In the genomic region with DNA sequence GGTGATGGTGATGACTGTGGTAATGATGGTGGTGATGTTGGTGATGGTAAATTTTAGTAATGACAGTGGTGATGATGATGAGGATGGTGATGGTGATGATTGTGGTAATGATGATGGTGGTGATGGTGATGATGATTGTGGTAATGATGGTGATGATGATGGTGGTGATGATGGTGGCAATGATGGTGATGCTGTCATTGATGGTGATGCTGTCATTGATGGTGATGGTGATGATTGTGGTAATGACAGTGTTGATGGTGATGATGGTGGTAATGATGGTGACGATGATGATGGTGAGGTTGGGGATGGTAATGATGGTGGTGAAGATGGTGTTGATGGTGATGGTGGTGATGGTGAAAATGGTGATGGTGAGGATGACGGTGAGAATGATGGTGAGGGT, we compare ENCODE assay signal across 20 cellular contexts. TPM values are rescaled to one million over a fixed set of nuclear protein-coding genes. Genes with fewer than 3 reads are reported as not detected.
DNase-seq lines count a peak whose midpoint lies in the region; ATAC-seq, FAIRE-seq and TF ChIP-seq lines count a peak whose summit lies in the region.
"Had no signal": no experiment of that assay in that cellular context is flagged by ENCODE, and none has a peak within 500 bp of the region (broad histone marks: within the 10 kb centered on the region; RNA-seq: fewer than 3 reads in every experiment).

No MANE protein-coding gene starts in this region.

- H3K27me3 ChIP-seq in HepG2 (ENCODE audit: control insufficient read depth in 1 of 2, insufficient read depth in 2 of 2, low read length in 2 of 2): no peaks in the 10 kb centered on the region
- H3K27me3 ChIP-seq in right lobe of liver: no peaks in the 10 kb centered on the region
- H3K27me3 ChIP-seq in K562 (ENCODE audit: control insufficient read depth in 2 of 2, insufficient read depth in 2 of 2, low read length in 2 of 2): no peaks in the 10 kb centered on the region
- no peaks in the 10 kb centered on the region for H3K27me3 ChIP-seq in sigmoid colon
- H3K27me3 ChIP-seq: BLaER1 had no signal

- H3K27ac ChIP-seq in HepG2 (ENCODE audit: extremely low read length, insufficient read depth, low read length): no peak overlapping the region
- no peak overlapping the region for H3K27ac ChIP-seq in right lobe of liver
- H3K27ac ChIP-seq in K562 (ENCODE audit: extremely low read depth, low read depth, low read length): no peak overlapping the region
- H3K27ac ChIP-seq in sigmoid colon: no peak overlapping the region
- H3K27ac ChIP-seq: 22Rv1, BLaER1, HL-60 had no signal

- DNase-seq in HepG2 (ENCODE audit: low spot score) (no peak), right lobe of liver (no peak), K562 (ENCODE audit: extremely low read depth in 1 of 4, low spot score in 3 of 4) (no peak), sigmoid colon (no peak)
- no peak for DNase-seq in stimulated activated naive CD8-positive, alpha-beta T cell treated with anti-CD3 and anti-CD28 coated beads, Interleukin-15, Interleukin-2, amounts not matched to agents 100 U/mL and 50 U/mL, for 24 hours
- DNase-seq: CD4-positive, alpha-beta memory T cell; DMS153; DMS79; GDM1; GOT3; H9; KG1 had no signal

- H3K79me2 ChIP-seq in HepG2 (ENCODE audit: insufficient read depth, low read length) (no peaks in the 10 kb centered on the region), K562 (ENCODE audit: control insufficient read depth, insufficient read depth, low read length) (no peaks in the 10 kb centered on the region)

- WGBS in HepG2 (ENCODE audit: low lambda C conversion rate): 98% methylated on average over 2 of the region's 2 CpGs
- 100% methylated on average over 2 of the region's 2 CpGs for WGBS in right lobe of liver (ENCODE audit: insufficient coverage, low coverage, low lambda C conversion rate, missing lambda C conversion rate)
- WGBS in K562 (ENCODE audit: insufficient coverage, low coverage, missing lambda C conversion rate): 35% methylated on average over 2 of the region's 2 CpGs
- 96 to 97% methylated on average over 2 of the region's 2 CpGs for WGBS in sigmoid colon, 2 donors

- no peak for ATAC-seq in HepG2
- no peak for ATAC-seq in right lobe of liver
- ATAC-seq in K562: no peak
- no peak for ATAC-seq in stimulated activated naive CD8-positive, alpha-beta T cell treated with anti-CD3 and anti-CD28 coated beads, Interleukin-15, Interleukin-2, amounts not matched to agents 100 U/mL and 50 U/mL, for 24 hours
- no peak for ATAC-seq in HG03520 (IDR thresholded peaks at IDR 0.05; ENCODE audit: unreplicated experiment)

- H3K9ac ChIP-seq in HepG2 (ENCODE audit: insufficient read depth, low read depth, low read length): no peak overlapping the region
- H3K9ac ChIP-seq in K562 (ENCODE audit: insufficient read depth in 1 of 2, low read depth in 2 of 2, low read length in 2 of 2): no peak overlapping the region
- H3K9ac ChIP-seq: BLaER1 had no signal

- H3K36me3 ChIP-seq in HepG2 (replicated peaks in 1 of 2; ENCODE audit: control insufficient read depth in 1 of 2, insufficient read depth in 2 of 2, low read length in 2 of 2): no peaks in the 10 kb centered on the region
- H3K36me3 ChIP-seq in right lobe of liver: no peaks in the 10 kb centered on the region
- H3K36me3 ChIP-seq in K562 (ENCODE audit: control insufficient read depth, insufficient read depth, low read length): no peaks in the 10 kb centered on the region
- H3K36me3 ChIP-seq in sigmoid colon: no peaks in the 10 kb centered on the region

- H3K4me1 ChIP-seq in HepG2 (ENCODE audit: insufficient read depth, low read length) (peaks cover 29% of the 10 kb centered on the region), right lobe of liver (peaks cover 0 to 39% (median 19%) of the 10 kb centered on the region in 4 donors), K562 (replicated peaks in 1 of 2; ENCODE audit: control insufficient read depth in 2 of 2, insufficient read depth in 2 of 2, low read length in 2 of 2) (peaks cover 0 to 5% of the 10 kb centered on the region in 2 experiments; a peak in 3 of 5 replicates), sigmoid colon (peaks cover 0 to 12% (median 2%) of the 10 kb centered on the region in 4 donors)

- H3K4me3 ChIP-seq in HepG2 (replicated peaks in 1 of 3; ENCODE audit: insufficient read depth in 1 of 3, low read depth in 2 of 3, low read length in 3 of 3): no peak overlapping the region
- H3K4me3 ChIP-seq in right lobe of liver: no peak overlapping the region
- no peak overlapping the region for H3K4me3 ChIP-seq in K562
- H3K4me3 ChIP-seq in sigmoid colon: no peak overlapping the region
- H3K4me3 ChIP-seq: BLaER1 had no signal

- FAIRE-seq in HepG2 (lab: Jason Lieb, UNC) (no peak), K562 (lab: Jason Lieb, UNC) (peak; percentile 29)
- FAIRE-seq: GM12892, GM18507 had no signal

- no peak overlapping the region for H3K4me2 ChIP-seq in HepG2 (ENCODE audit: low read depth, low read length)
- no peak overlapping the region for H3K4me2 ChIP-seq in K562 (ENCODE audit: insufficient read depth, low read length)
- H3K4me2 ChIP-seq: BLaER1 had no signal

- BruUV-seq in HepG2 (replicated peaks; lab: Mats Ljungman, UMichigan) (no TSS peak), K562 (replicated peaks; lab: Mats Ljungman, UMichigan) (no TSS peak)

- H4K20me1 ChIP-seq in HepG2 (ENCODE audit: insufficient read depth, low read length) (no peaks in the 10 kb centered on the region), K562 (replicated peaks; ENCODE audit: control insufficient read depth, insufficient read depth, low read length) (no peaks in the 10 kb centered on the region)
- H4K20me1 ChIP-seq: BLaER1 had no signal

- TF ChIP-seq RAD21 in HepG2 (CRISPR knock-in tag; IDR thresholded peaks at IDR 0.05): no peak
- no peak for TF ChIP-seq RAD21 in K562 (CRISPR knock-in tag; conservative IDR thresholded peaks at IDR 0.05 in 1 of 2, IDR thresholded peaks at IDR 0.05 in 1 of 2)

- H2AFZ ChIP-seq in HepG2 (ENCODE audit: low read length): no peak overlapping the region
- no peak overlapping the region for H2AFZ ChIP-seq in K562 (ENCODE audit: low read depth, low read length)

- TF ChIP-seq EP300 in HepG2 (IDR thresholded peaks at IDR 0.05; ENCODE audit: low read depth in 2 of 2, low read length in 2 of 2) (no peak), HepG2 (CRISPR knock-in tag; IDR thresholded peaks at IDR 0.05; ENCODE audit: borderline replicate concordance) (no peak), K562 (IDR thresholded peaks at IDR 0.05; ENCODE audit: low read length) (no peak), sigmoid colon (IDR thresholded peaks at IDR 0.05) (no peak)

- CTCF ChIA-PET in HepG2 (lab: Yijun Ruan, JAX; ENCODE audit: low intra/inter-chr PET ratio, low total read pairs) (no interaction called here), K562 (lab: Yijun Ruan, JAX; ENCODE audit: low intra/inter-chr PET ratio) (no interaction called here)

- TF ChIP-seq CTCF in HepG2 (CRISPR knock-in tag; IDR thresholded peaks at IDR 0.05) (no peak), right lobe of liver (IDR thresholded peaks at IDR 0.05) (no peak), K562 (IDR thresholded peaks at IDR 0.05 in 2 of 3, conservative IDR thresholded peaks at IDR 0.05 in 1 of 3; ENCODE audit: insufficient read depth in 2 of 3, low read depth in 1 of 3, low read length in 3 of 3) (no peak), sigmoid colon (IDR thresholded peaks at IDR 0.05) (no peak)

- TF ChIP-seq POLR2A in HepG2 (IDR thresholded peaks at IDR 0.05; ENCODE audit: insufficient read depth in 1 of 2, low read depth in 2 of 2, low read length in 2 of 2) (no peak), right lobe of liver (IDR thresholded peaks at IDR 0.05) (no peak), K562 (conservative IDR thresholded peaks at IDR 0.05) (no peak), sigmoid colon (IDR thresholded peaks at IDR 0.05) (no peak)

- intact Hi-C loops in HepG2 (cut with micrococcal nuclease; ENCODE audit: unreplicated experiment) (no loop called here), right lobe of liver (cut with DNase I) (no loop called here), K562 (cut with micrococcal nuclease) (no loop called here), sigmoid colon (cut with DNase I) (no loop called here)

- in situ Hi-C loops in HepG2 (cut with HindIII; ENCODE audit: extremely low pct_ligation_motif_present, low pct_unique_long_range_greater_than_20kb): no loop called here
- in situ Hi-C loops in K562 (cut with MboI): no loop called here

- H3K9me1 ChIP-seq in K562 (ENCODE audit: control insufficient read depth, insufficient read depth, low read length): no peaks in the 10 kb centered on the region

- POLR2A ChIA-PET in HepG2 (lab: Yijun Ruan, JAX) (no interaction called here), K562 (lab: Yijun Ruan, JAX) (no interaction called here)

- 0 out of 2 replicates have a peak, but pooled peaks cover 7% of the 10 kb centered on the region for H3K9me3 ChIP-seq in HepG2 (ENCODE audit: low read length)
- H3K9me3 ChIP-seq in right lobe of liver: no peaks in the 10 kb centered on the region
- peaks cover 3% of the 10 kb centered on the region; the same call in 1 of the 2 replicates for H3K9me3 ChIP-seq in K562 (replicated peaks; ENCODE audit: control insufficient read depth, insufficient read depth, low read depth, low read length)
- H3K9me3 ChIP-seq in sigmoid colon: no peaks in the 10 kb centered on the region

RNA-seq across cellular contexts. Expression of a gene that starts 11.7 kb away (rescaled TPM):
- total RNA-seq in HepG2 (2016; rRNA removed; fragmentation: Illumina TruSeq; extraction: Trizol) (2.3 and 2.5 TPM in 2 replicates), right lobe of liver (10 to 100 TPM in 4 of 6 experiments, 1 to 10 TPM in 2; 8.9 to 48.3 (median 12.5) TPM), K562 (2014; rRNA removed) (57.8 and 69.7 TPM in 2 replicates), K562 (2014; rRNA removed; fragmentation: Illumina TruSeq; extraction: Trizol) (12.4 and 18.9 TPM in 2 replicates), K562 (2015; rRNA removed; fragmentation: Illumina TruSeq; extraction: Trizol) (31.4 and 32.6 TPM in 2 replicates), K562 (2021) (79.6 and 84.8 TPM in 2 replicates), sigmoid colon (10 to 100 TPM; 29.8 to 46.7 (median 32.9) TPM)
- 3.4 and 4.0 TPM in 2 replicates for total RNA-seq in HepG2 (2016; cell fraction: cytosol; rRNA removed; fragmentation: Illumina TruSeq; extraction: Trizol; ENCODE audit: low read depth)
- 1.8 and 2.8 TPM in 2 replicates for total RNA-seq in HepG2 (2016; cell fraction: insoluble cytoplasmic fraction; rRNA removed; fragmentation: Illumina TruSeq; extraction: Trizol)
- 4.9 and 6.9 TPM in 2 replicates for total RNA-seq in HepG2 (2016; cell fraction: membrane; rRNA removed; fragmentation: Illumina TruSeq; extraction: Trizol)
- total RNA-seq in HepG2 (2016; cell fraction: nucleus; rRNA removed; fragmentation: Illumina TruSeq; extraction: Trizol): 2.2 and 2.5 TPM in 2 replicates
- polyA plus RNA-seq in HepG2 (2011; rRNA removed) (3.6 TPM in 2 replicates), K562 (2011; rRNA removed) (29.7 and 54.4 TPM in 2 replicates), K562 (2014; fragmentation: Illumina TruSeq; extraction: Trizol) (53.9 and 68.4 TPM in 2 replicates), K562 (2014; fragmentation: Nextera tagmentation; extraction: Ambion mirVana) (10 to 100 TPM in 1 of 2 experiments, 1 to 10 TPM in 1; 3.4 to 17.0 TPM), K562 (2014; rRNA removed) (61.3 and 70.5 TPM in 2 replicates), sigmoid colon (10 to 100 TPM; 52.7 to 61.0 (median 54.1) TPM)
- polyA plus RNA-seq in HepG2 (2011; cell fraction: cytosol; rRNA removed): 2.4 and 3.8 TPM in 2 replicates
- polyA plus RNA-seq in HepG2 (2011; cell fraction: nucleus; rRNA removed): 4.8 and 5.7 TPM in 2 replicates
- polyA plus RNA-seq in HepG2 (2012): 4.0 and 5.0 TPM in 2 replicates
- polyA plus RNA-seq in HepG2 (2016; cell fraction: cytosol; fragmentation: Illumina TruSeq; extraction: Trizol; ENCODE audit: low read depth): 4.8 and 6.1 TPM in 2 replicates
- polyA plus RNA-seq in HepG2 (2016; cell fraction: insoluble cytoplasmic fraction; fragmentation: Illumina TruSeq; extraction: Trizol; ENCODE audit: low read depth): 2.6 and 3.5 TPM in 2 replicates
- 6.4 and 7.9 TPM in 2 replicates for polyA plus RNA-seq in HepG2 (2016; cell fraction: membrane; fragmentation: Illumina TruSeq; extraction: Trizol; ENCODE audit: low read depth)
- polyA plus RNA-seq in HepG2 (2016; cell fraction: nucleus; fragmentation: Illumina TruSeq; extraction: Trizol; ENCODE audit: insufficient read depth, low read depth): 2.4 and 5.2 TPM in 2 replicates
- polyA minus RNA-seq in HepG2 (2011; rRNA and poly(A)+ RNA removed; ENCODE audit: low replicate concordance): 4.1 and 65.2 TPM in 2 replicates
- polyA minus RNA-seq in HepG2 (2011; cell fraction: cytosol; rRNA and poly(A)+ RNA removed): 1.6 and 1.9 TPM in 2 replicates
- polyA minus RNA-seq in HepG2 (2011; cell fraction: nucleus; rRNA and poly(A)+ RNA removed): 1.6 and 2.3 TPM in 2 replicates
- 51.3 and 119 TPM in 2 replicates for total RNA-seq in K562 (2011; cell fraction: chromatin; rRNA removed; ENCODE audit: low replicate concordance)
- total RNA-seq in K562 (2011; cell fraction: nucleolus; rRNA removed): 57.0 and 58.4 TPM in 2 replicates
- 47.7 and 57.1 TPM in 2 replicates for total RNA-seq in K562 (2011; cell fraction: nucleoplasm; rRNA removed)
- polyA plus RNA-seq in K562 (2011; cell fraction: cytosol; rRNA removed): 62.1 and 122 TPM in 2 replicates
- 58.1 and 87.7 TPM in 2 replicates for polyA plus RNA-seq in K562 (2011; cell fraction: nucleus; rRNA removed)
- 50.4 and 57.4 TPM in 2 replicates for polyA plus RNA-seq in K562 (2012)
- 19.9 and 22.6 TPM in 2 replicates for polyA minus RNA-seq in K562 (2011; rRNA and poly(A)+ RNA removed)
- 31.7 and 42.9 TPM in 2 replicates for polyA minus RNA-seq in K562 (2011; cell fraction: cytosol; rRNA and poly(A)+ RNA removed)
- 13.1 and 17.9 TPM in 2 replicates for polyA minus RNA-seq in K562 (2011; cell fraction: nucleus; rRNA and poly(A)+ RNA removed)

RNA-seq across cellular contexts. Expression of a gene that starts 13.8 kb away (rescaled TPM):
- total RNA-seq in HepG2 (2016; rRNA removed; fragmentation: Illumina TruSeq; extraction: Trizol): 0.53 and 0.58 TPM in 2 replicates
- total RNA-seq in HepG2 (2016; cell fraction: cytosol; rRNA removed; fragmentation: Illumina TruSeq; extraction: Trizol; ENCODE audit: low read depth): 0.44 TPM in 1 of 2 replicates, not detected in the other
- total RNA-seq in HepG2 (2016; cell fraction: insoluble cytoplasmic fraction; rRNA removed; fragmentation: Illumina TruSeq; extraction: Trizol): 0.64 and 0.97 TPM in 2 replicates
- total RNA-seq in HepG2 (2016; cell fraction: membrane; rRNA removed; fragmentation: Illumina TruSeq; extraction: Trizol): 0.34 and 0.49 TPM in 2 replicates
- total RNA-seq in HepG2 (2016; cell fraction: nucleus; rRNA removed; fragmentation: Illumina TruSeq; extraction: Trizol): not detected in 2 replicates
- 1.2 and 1.8 TPM in 2 replicates for polyA plus RNA-seq in HepG2 (2011; rRNA removed)
- polyA plus RNA-seq in HepG2 (2011; cell fraction: cytosol; rRNA removed): 1.4 and 1.5 TPM in 2 replicates
- polyA plus RNA-seq in HepG2 (2011; cell fraction: nucleus; rRNA removed): 3.6 and 4.3 TPM in 2 replicates
- 0.72 and 0.89 TPM in 2 replicates for polyA plus RNA-seq in HepG2 (2012)
- 0.35 and 0.58 TPM in 2 replicates for polyA plus RNA-seq in HepG2 (2016; cell fraction: cytosol; fragmentation: Illumina TruSeq; extraction: Trizol; ENCODE audit: low read depth)
- 1.1 TPM in 2 replicates for polyA plus RNA-seq in HepG2 (2016; cell fraction: insoluble cytoplasmic fraction; fragmentation: Illumina TruSeq; extraction: Trizol; ENCODE audit: low read depth)
- polyA plus RNA-seq in HepG2 (2016; cell fraction: membrane; fragmentation: Illumina TruSeq; extraction: Trizol; ENCODE audit: low read depth): 0.64 and 0.69 TPM in 2 replicates
- polyA plus RNA-seq in HepG2 (2016; cell fraction: nucleus; fragmentation: Illumina TruSeq; extraction: Trizol; ENCODE audit: insufficient read depth, low read depth): 0.97 and 0.98 TPM in 2 replicates
- 0.33 and 0.62 TPM in 2 replicates for polyA minus RNA-seq in HepG2 (2011; rRNA and poly(A)+ RNA removed; ENCODE audit: low replicate concordance)
- polyA minus RNA-seq in HepG2 (2011; cell fraction: cytosol; rRNA and poly(A)+ RNA removed): not detected in 2 replicates
- polyA minus RNA-seq in HepG2 (2011; cell fraction: nucleus; rRNA and poly(A)+ RNA removed): 0.77 and 2.0 TPM in 2 replicates
- 10 to 100 TPM in 4 of 6 experiments, 1 to 10 TPM in 2; 3.5 to 78.0 (median 15.7) TPM for total RNA-seq in right lobe of liver
- total RNA-seq in K562 (2011; cell fraction: chromatin; rRNA removed; ENCODE audit: low replicate concordance): 0.70 and 1.7 TPM in 2 replicates
- 0.50 and 1.1 TPM in 2 replicates for total RNA-seq in K562 (2011; cell fraction: nucleolus; rRNA removed)
- 0.53 and 0.88 TPM in 2 replicates for total RNA-seq in K562 (2011; cell fraction: nucleoplasm; rRNA removed)
- 0.20 TPM in 1 of 2 replicates, not detected in the other for total RNA-seq in K562 (2014; rRNA removed)
- total RNA-seq in K562 (2014; rRNA removed; fragmentation: Illumina TruSeq; extraction: Trizol): not detected in 2 replicates
- not detected in 2 replicates for total RNA-seq in K562 (2015; rRNA removed; fragmentation: Illumina TruSeq; extraction: Trizol)
- total RNA-seq in K562 (2021): 0.16 TPM in 1 of 2 replicates, not detected in the other
- polyA plus RNA-seq in K562 (2011; rRNA removed): 0.20 TPM in 1 of 2 replicates, not detected in the other
- 0.19 and 0.22 TPM in 2 replicates for polyA plus RNA-seq in K562 (2011; cell fraction: cytosol; rRNA removed)
- 0.60 and 1.2 TPM in 2 replicates for polyA plus RNA-seq in K562 (2011; cell fraction: nucleus; rRNA removed)
- 0.21 and 1.0 TPM in 2 replicates for polyA plus RNA-seq in K562 (2012)
- not detected in 2 replicates for polyA plus RNA-seq in K562 (2014; fragmentation: Illumina TruSeq; extraction: Trizol)
- not detected for polyA plus RNA-seq in K562 (2014; fragmentation: Nextera tagmentation; extraction: Ambion mirVana)
- polyA plus RNA-seq in K562 (2014; rRNA removed): not detected in 2 replicates
- polyA minus RNA-seq in K562 (2011; rRNA and poly(A)+ RNA removed): not detected in 2 replicates
- polyA minus RNA-seq in K562 (2011; cell fraction: cytosol; rRNA and poly(A)+ RNA removed): not detected in 2 replicates
- not detected in 2 replicates for polyA minus RNA-seq in K562 (2011; cell fraction: nucleus; rRNA and poly(A)+ RNA removed)
- total RNA-seq in sigmoid colon: 10 to 100 TPM; 14.1 to 20.1 (median 18.3) TPM
- polyA plus RNA-seq in sigmoid colon: 10 to 100 TPM in 1 of 3 donors, 1 to 10 TPM in 2; 4.3 to 21.0 (median 4.9) TPM
- total RNA-seq: HT1080 had no signal
- polyA plus RNA-seq: CD14-positive monocyte had no signal

RNA-seq across cellular contexts. Expression of a gene that starts 45.9 kb away (rescaled TPM):
- total RNA-seq in HepG2 (2016; rRNA removed; fragmentation: Illumina TruSeq; extraction: Trizol) (4.3 and 6.0 TPM in 2 replicates), right lobe of liver (10 to 100 TPM in 4 of 6 experiments, 1 to 10 TPM in 2; 5.7 to 25.6 (median 12.0) TPM), K562 (2014; rRNA removed) (17.0 and 20.1 TPM in 2 replicates), K562 (2014; rRNA removed; fragmentation: Illumina TruSeq; extraction: Trizol) (3.3 and 4.4 TPM in 2 replicates), K562 (2015; rRNA removed; fragmentation: Illumina TruSeq; extraction: Trizol) (5.2 and 5.6 TPM in 2 replicates), K562 (2021) (27.2 and 30.8 TPM in 2 replicates), sigmoid colon (10 to 100 TPM; 13.8 to 44.7 (median 19.5) TPM)
- total RNA-seq in HepG2 (2016; cell fraction: cytosol; rRNA removed; fragmentation: Illumina TruSeq; extraction: Trizol; ENCODE audit: low read depth): 3.7 and 5.1 TPM in 2 replicates
- 3.0 and 5.6 TPM in 2 replicates for total RNA-seq in HepG2 (2016; cell fraction: insoluble cytoplasmic fraction; rRNA removed; fragmentation: Illumina TruSeq; extraction: Trizol)
- 4.6 and 5.1 TPM in 2 replicates for total RNA-seq in HepG2 (2016; cell fraction: membrane; rRNA removed; fragmentation: Illumina TruSeq; extraction: Trizol)
- 5.1 and 5.4 TPM in 2 replicates for total RNA-seq in HepG2 (2016; cell fraction: nucleus; rRNA removed; fragmentation: Illumina TruSeq; extraction: Trizol)
- polyA plus RNA-seq in HepG2 (2011; rRNA removed) (4.8 and 6.0 TPM in 2 replicates), K562 (2011; rRNA removed) (13.4 and 25.1 TPM in 2 replicates), K562 (2014; fragmentation: Illumina TruSeq; extraction: Trizol) (11.4 and 18.4 TPM in 2 replicates), K562 (2014; fragmentation: Nextera tagmentation; extraction: Ambion mirVana) (under 1 TPM; 0.07 to 0.31 TPM), K562 (2014; rRNA removed) (22.0 and 23.5 TPM in 2 replicates), sigmoid colon (10 to 100 TPM; 18.0 to 28.2 (median 21.2) TPM)
- polyA plus RNA-seq in HepG2 (2011; cell fraction: cytosol; rRNA removed): 2.3 and 4.7 TPM in 2 replicates
- polyA plus RNA-seq in HepG2 (2011; cell fraction: nucleus; rRNA removed): 16.9 and 18.5 TPM in 2 replicates
- polyA plus RNA-seq in HepG2 (2012): 3.4 TPM in 2 replicates
- 1.3 and 2.3 TPM in 2 replicates for polyA plus RNA-seq in HepG2 (2016; cell fraction: cytosol; fragmentation: Illumina TruSeq; extraction: Trizol; ENCODE audit: low read depth)
- 5.4 and 7.3 TPM in 2 replicates for polyA plus RNA-seq in HepG2 (2016; cell fraction: insoluble cytoplasmic fraction; fragmentation: Illumina TruSeq; extraction: Trizol; ENCODE audit: low read depth)
- 3.8 and 5.1 TPM in 2 replicates for polyA plus RNA-seq in HepG2 (2016; cell fraction: membrane; fragmentation: Illumina TruSeq; extraction: Trizol; ENCODE audit: low read depth)
- 11.7 and 12.4 TPM in 2 replicates for polyA plus RNA-seq in HepG2 (2016; cell fraction: nucleus; fragmentation: Illumina TruSeq; extraction: Trizol; ENCODE audit: insufficient read depth, low read depth)
- 0.70 and 1.2 TPM in 2 replicates for polyA minus RNA-seq in HepG2 (2011; rRNA and poly(A)+ RNA removed; ENCODE audit: low replicate concordance)
- 3.6 TPM in 2 replicates for polyA minus RNA-seq in HepG2 (2011; cell fraction: cytosol; rRNA and poly(A)+ RNA removed)
- 1.7 and 3.1 TPM in 2 replicates for polyA minus RNA-seq in HepG2 (2011; cell fraction: nucleus; rRNA and poly(A)+ RNA removed)
- 22.1 and 56.7 TPM in 2 replicates for total RNA-seq in K562 (2011; cell fraction: chromatin; rRNA removed; ENCODE audit: low replicate concordance)
- 27.5 and 39.4 TPM in 2 replicates for total RNA-seq in K562 (2011; cell fraction: nucleolus; rRNA removed)
- 22.7 and 27.9 TPM in 2 replicates for total RNA-seq in K562 (2011; cell fraction: nucleoplasm; rRNA removed)
- polyA plus RNA-seq in K562 (2011; cell fraction: cytosol; rRNA removed): 20.5 and 26.0 TPM in 2 replicates
- polyA plus RNA-seq in K562 (2011; cell fraction: nucleus; rRNA removed): 33.6 and 37.4 TPM in 2 replicates
- polyA plus RNA-seq in K562 (2012): 17.0 and 29.2 TPM in 2 replicates
- 2.8 and 3.5 TPM in 2 replicates for polyA minus RNA-seq in K562 (2011; rRNA and poly(A)+ RNA removed)
- polyA minus RNA-seq in K562 (2011; cell fraction: cytosol; rRNA and poly(A)+ RNA removed): 10.6 and 15.0 TPM in 2 replicates
- polyA minus RNA-seq in K562 (2011; cell fraction: nucleus; rRNA and poly(A)+ RNA removed): 8.1 and 13.7 TPM in 2 replicates

RNA-seq across cellular contexts. Expression of a gene that starts 49.7 kb away (rescaled TPM):
- total RNA-seq in HepG2 (2016; rRNA removed; fragmentation: Illumina TruSeq; extraction: Trizol) (7.8 and 18.5 TPM in 2 replicates), right lobe of liver (10 to 100 TPM in 4 of 6 experiments, 1 to 10 TPM in 2; 4.5 to 25.6 (median 12.2) TPM), K562 (2014; rRNA removed) (59.1 and 87.0 TPM in 2 replicates), K562 (2014; rRNA removed; fragmentation: Illumina TruSeq; extraction: Trizol) (37.8 and 44.0 TPM in 2 replicates), K562 (2015; rRNA removed; fragmentation: Illumina TruSeq; extraction: Trizol) (34.8 and 35.5 TPM in 2 replicates), K562 (2021) (64.8 and 67.4 TPM in 2 replicates), sigmoid colon (10 to 100 TPM; 22.1 to 69.8 (median 31.2) TPM)
- total RNA-seq in HepG2 (2016; cell fraction: cytosol; rRNA removed; fragmentation: Illumina TruSeq; extraction: Trizol; ENCODE audit: low read depth): 7.7 and 7.9 TPM in 2 replicates
- 6.4 and 19.6 TPM in 2 replicates for total RNA-seq in HepG2 (2016; cell fraction: insoluble cytoplasmic fraction; rRNA removed; fragmentation: Illumina TruSeq; extraction: Trizol)
- total RNA-seq in HepG2 (2016; cell fraction: membrane; rRNA removed; fragmentation: Illumina TruSeq; extraction: Trizol): 5.7 and 6.5 TPM in 2 replicates
- 25.9 and 29.7 TPM in 2 replicates for total RNA-seq in HepG2 (2016; cell fraction: nucleus; rRNA removed; fragmentation: Illumina TruSeq; extraction: Trizol)
- polyA plus RNA-seq in HepG2 (2011; rRNA removed) (15.2 and 15.6 TPM in 2 replicates), K562 (2011; rRNA removed) (38.1 and 60.9 TPM in 2 replicates), K562 (2014; fragmentation: Illumina TruSeq; extraction: Trizol) (67.6 and 73.7 TPM in 2 replicates), K562 (2014; fragmentation: Nextera tagmentation; extraction: Ambion mirVana) (1 to 10 TPM in 1 of 2 experiments, under 1 TPM in 1; 0.42 to 1.3 TPM), K562 (2014; rRNA removed) (55.7 and 77.6 TPM in 2 replicates), sigmoid colon (10 to 100 TPM; 43.2 to 60.8 (median 55.9) TPM)
- 10.5 and 12.8 TPM in 2 replicates for polyA plus RNA-seq in HepG2 (2011; cell fraction: cytosol; rRNA removed)
- polyA plus RNA-seq in HepG2 (2011; cell fraction: nucleus; rRNA removed): 28.4 and 34.0 TPM in 2 replicates
- polyA plus RNA-seq in HepG2 (2012): 12.6 and 18.1 TPM in 2 replicates
- 2.1 and 2.4 TPM in 2 replicates for polyA plus RNA-seq in HepG2 (2016; cell fraction: cytosol; fragmentation: Illumina TruSeq; extraction: Trizol; ENCODE audit: low read depth)
- 8.2 and 10.1 TPM in 2 replicates for polyA plus RNA-seq in HepG2 (2016; cell fraction: insoluble cytoplasmic fraction; fragmentation: Illumina TruSeq; extraction: Trizol; ENCODE audit: low read depth)
- polyA plus RNA-seq in HepG2 (2016; cell fraction: membrane; fragmentation: Illumina TruSeq; extraction: Trizol; ENCODE audit: low read depth): 3.9 and 4.1 TPM in 2 replicates
- 36.9 and 39.2 TPM in 2 replicates for polyA plus RNA-seq in HepG2 (2016; cell fraction: nucleus; fragmentation: Illumina TruSeq; extraction: Trizol; ENCODE audit: insufficient read depth, low read depth)
- 12.5 and 17.7 TPM in 2 replicates for polyA minus RNA-seq in HepG2 (2011; rRNA and poly(A)+ RNA removed; ENCODE audit: low replicate concordance)
- 9.8 and 12.8 TPM in 2 replicates for polyA minus RNA-seq in HepG2 (2011; cell fraction: cytosol; rRNA and poly(A)+ RNA removed)
- polyA minus RNA-seq in HepG2 (2011; cell fraction: nucleus; rRNA and poly(A)+ RNA removed): 34.6 and 36.1 TPM in 2 replicates
- 91.7 and 166 TPM in 2 replicates for total RNA-seq in K562 (2011; cell fraction: chromatin; rRNA removed; ENCODE audit: low replicate concordance)
- total RNA-seq in K562 (2011; cell fraction: nucleolus; rRNA removed): 117 and 129 TPM in 2 replicates
- 102 and 128 TPM in 2 replicates for total RNA-seq in K562 (2011; cell fraction: nucleoplasm; rRNA removed)
- polyA plus RNA-seq in K562 (2011; cell fraction: cytosol; rRNA removed): 32.7 and 34.1 TPM in 2 replicates
- 82.3 and 88.1 TPM in 2 replicates for polyA plus RNA-seq in K562 (2011; cell fraction: nucleus; rRNA removed)
- 62.3 and 136 TPM in 2 replicates for polyA plus RNA-seq in K562 (2012)
- 26.6 and 38.8 TPM in 2 replicates for polyA minus RNA-seq in K562 (2011; rRNA and poly(A)+ RNA removed)
- 24.1 and 29.0 TPM in 2 replicates for polyA minus RNA-seq in K562 (2011; cell fraction: cytosol; rRNA and poly(A)+ RNA removed)
- 33.5 and 61.9 TPM in 2 replicates for polyA minus RNA-seq in K562 (2011; cell fraction: nucleus; rRNA and poly(A)+ RNA removed)
